Comparison of ENCODE assay signal across 8 cellular contexts in genomic region chr1:11790880-11791715, GRCh38.
A peak's percentile ranks its signal among the peaks of the same experiment; 100 is the strongest.
DNase-seq lines count a peak whose midpoint lies in the region; ATAC-seq and TF ChIP-seq lines count a peak whose summit lies in the region.

No MANE protein-coding gene starts in this region.

- H3K36me3 Mint-ChIP-seq in nephron (ENCODE audit: low read depth) = peaks cover 41% of the 10 kb centered on the region

- no peaks in the 10 kb centered on the region for H3K27me3 Mint-ChIP-seq in nephron (ENCODE audit: low read depth)

- TF ChIP-seq CTCF in AG04449 (IDR thresholded peaks at IDR 0.05; ENCODE audit: insufficient read depth, low read length, missing control alignments) (no peak), epithelial cell of esophagus (IDR thresholded peaks at IDR 0.05; ENCODE audit: insufficient read depth, low read depth, low read length, missing control alignments) (no peak), nephron (IDR thresholded peaks at IDR 0.05; ENCODE audit: unreplicated experiment in 3 of 3) (no peak)

- POLR2A ChIA-PET in AG04449 (lab: Yijun Ruan, JAX) = interaction anchor here (1.2 kb wide), 1 partner anchor 11 kb away, joined by 3 read pairs; no protein-coding TSS in a partner anchor

- H3K27ac Mint-ChIP-seq in nephron = peak overlapping the region in 2 of 3 experiments; percentile 26 to 37

- H3K4me3 Mint-ChIP-seq in nephron = peak overlapping the region in 1 of 3 experiments; percentile 29

- DNase-seq in AG04449 (ENCODE audit: low read depth, low spot score) = peak; percentile 19
- peak; percentile 83 for DNase-seq in NOMO-1 treated with DMSO at 0.1 percent for 48 hours (lab: John Stamatoyannopoulos, UW; ENCODE audit: unreplicated experiment)
- DNase-seq in epithelial cell of esophagus (ENCODE audit: low read depth) = peak; percentile 68
- no peak for DNase-seq in GF-D8 (lab: John Stamatoyannopoulos, UW)
- no peak for DNase-seq in effector CD8-positive, alpha-beta T cell (lab: John Stamatoyannopoulos, UW)
- no peak for DNase-seq in NCI-H526 (lab: John Stamatoyannopoulos, UW)

- H3K4me3 ChIP-seq in AG04449 (ENCODE audit: low read depth, low read length) (no peak overlapping the region), epithelial cell of esophagus (ENCODE audit: low read length) (no peak overlapping the region)

- H3K9me3 Mint-ChIP-seq in nephron = no peaks in the 10 kb centered on the region

- H3K4me1 Mint-ChIP-seq in nephron = peaks cover 55% of the 10 kb centered on the region

- CTCF ChIA-PET in AG04449 (lab: Yijun Ruan, JAX) = interaction anchor here (0.6 kb wide), 1 partner anchor 17 kb away, joined by 3 read pairs; no protein-coding TSS in a partner anchor

- no peak for ATAC-seq in HG02623 (IDR thresholded peaks at IDR 0.05; ENCODE audit: unreplicated experiment)

Comparison
In these comparisons a context has a peak if more than half of its experiments do, and no peak if none do; other contexts are left out.
1. DNase-seq: peak in AG04449 (single experiment), NOMO-1 treated with DMSO at 0.1 percent for 48 hours (single experiment) and epithelial cell of esophagus (single experiment); none in GF-D8 (single experiment), effector CD8-positive, alpha-beta T cell (single experiment) and NCI-H526 (0 of 2).